19 cellular contexts compared by ENCODE assay signal in genomic region chr14:103151270-103151933, GRCh38. TPM values are rescaled to one million over a fixed set of nuclear protein-coding genes. Genes with fewer than 3 reads are reported as not detected.
DNase-seq lines count a peak whose midpoint lies in the region; ATAC-seq and TF ChIP-seq lines count a peak whose summit lies in the region.
"Had no signal": no experiment of that assay in that cellular context is flagged by ENCODE, and none has a peak within 500 bp of the region (broad histone marks: within the 10 kb centered on the region; RNA-seq: fewer than 3 reads in every experiment).

No MANE protein-coding gene starts in this region.

- TF ChIP-seq RAD21 in neural cell (conservative IDR thresholded peaks at IDR 0.05): no peak

- H3K36me3 Mint-ChIP-seq in endodermal cell (ENCODE audit: low read depth) (no peaks in the 10 kb centered on the region), glutamatergic neuron (ENCODE audit: unreplicated experiment) (no peaks in the 10 kb centered on the region)
- H3K36me3 Mint-ChIP-seq in CD4-positive, alpha-beta T cell (ENCODE audit: low read depth): no peaks in the 10 kb centered on the region
- H3K36me3 Mint-ChIP-seq: CD8-positive, alpha-beta memory T cell had no signal

- H3K4me1 ChIP-seq in Panc1 (ENCODE audit: control insufficient read depth, insufficient read depth, low read length) (peaks cover 22% of the 10 kb centered on the region), endodermal cell (ENCODE audit: control insufficient read depth, insufficient read depth, low read length) (no peaks in the 10 kb centered on the region)
- H3K4me1 ChIP-seq: HAP-1 had no signal

- in situ Hi-C loops in Panc1 (cut with HindIII; ENCODE audit: low pct_unique_long_range_greater_than_20kb, low sequenced_read_pairs): no loop called here

- DNase-seq in COLO829 (ENCODE audit: low spot score) (peak; percentile 40), Panc1 (ENCODE audit: low read depth, low spot score) (no peak), endodermal cell (peak; percentile 24), glutamatergic neuron (no peak), NOMO-1 treated with DMSO at 0.1 percent for 48 hours (lab: John Stamatoyannopoulos, UW; ENCODE audit: unreplicated experiment) (no peak), NCI-H345 (lab: John Stamatoyannopoulos, UW) (no peak)
- no peak for DNase-seq in CD4-positive, alpha-beta T cell
- DNase-seq: CD8-positive, alpha-beta memory T cell; DMS79; NCI-H1417 treated with DMSO at 0.1 percent for 48 hours; NCI-H2029; NCI-H2171; NCI-H446; NCI-H748 treated with DMSO at 0.1 percent for 48 hours; NK-92 treated with Interleukin-12 subunit alpha and Interleukin-12 subunit beta, amount 100 ng/mL, for 24 hours had no signal

- H3K36me3 ChIP-seq in Panc1 (ENCODE audit: control insufficient read depth, insufficient read depth, low read length): no peaks in the 10 kb centered on the region
- H3K36me3 ChIP-seq in endodermal cell (ENCODE audit: control insufficient read depth, insufficient read depth, low read length): no peaks in the 10 kb centered on the region
- no peaks in the 10 kb centered on the region for H3K36me3 ChIP-seq in neural cell (ENCODE audit: insufficient read depth, low read length)
- H3K36me3 ChIP-seq: BLaER1 treated with 17β-estradiol and CSF1 and Interleukin-3, amounts not matched to agents 10 nM and 100 nM; HAP-1 had no signal

- H3K9me2 ChIP-seq in neural cell (ENCODE audit: insufficient read depth, low read length): no peaks in the 10 kb centered on the region

- H3K9me3 ChIP-seq in Panc1 (ENCODE audit: control insufficient read depth, insufficient read depth, low read depth, low read length) (no peaks in the 10 kb centered on the region), endodermal cell (ENCODE audit: control insufficient read depth, low read length) (no peaks in the 10 kb centered on the region), neural cell (ENCODE audit: low read length) (no peaks in the 10 kb centered on the region)
- no peaks in the 10 kb centered on the region for H3K9me3 ChIP-seq in CD4-positive, alpha-beta T cell (ENCODE audit: control insufficient read depth, low read length)
- H3K9me3 ChIP-seq: BLaER1 treated with 17β-estradiol and CSF1 and Interleukin-3, amounts not matched to agents 10 nM and 100 nM; HAP-1 had no signal

- ATAC-seq in Panc1: peak; percentile 71
- no peak for ATAC-seq in CD4-positive, alpha-beta T cell (ENCODE audit: poor library complexity)

- H3K4me3 ChIP-seq in Panc1 (ENCODE audit: low read depth in 2 of 2, low read length in 2 of 2) (no peak overlapping the region), endodermal cell (ENCODE audit: low read length) (no peak overlapping the region), neural cell (ENCODE audit: low read length) (no peak overlapping the region)
- H3K4me3 ChIP-seq: BLaER1 treated with 17β-estradiol and CSF1 and Interleukin-3, amounts not matched to agents 10 nM and 100 nM; HAP-1 had no signal

- H3K9ac ChIP-seq in endodermal cell (ENCODE audit: extremely low read depth, low read length, poor library complexity, severe bottlenecking): no peak overlapping the region
- no peak overlapping the region for H3K9ac ChIP-seq in neural cell (ENCODE audit: low read length)
- H3K9ac ChIP-seq: BLaER1 treated with 17β-estradiol and CSF1 and Interleukin-3, amounts not matched to agents 10 nM and 100 nM had no signal

- H3K4me1 Mint-ChIP-seq in endodermal cell (no peaks in the 10 kb centered on the region), glutamatergic neuron (ENCODE audit: low read depth, unreplicated experiment) (no peaks in the 10 kb centered on the region)
- no peaks in the 10 kb centered on the region for H3K4me1 Mint-ChIP-seq in CD4-positive, alpha-beta T cell (ENCODE audit: low read depth)
- H3K4me1 Mint-ChIP-seq: CD8-positive, alpha-beta memory T cell had no signal

- H3K4me2 ChIP-seq in neural cell (ENCODE audit: low read length): no peak overlapping the region
- H3K4me2 ChIP-seq: BLaER1 treated with 17β-estradiol and CSF1 and Interleukin-3, amounts not matched to agents 10 nM and 100 nM had no signal

- no TSS peak for BruUV-seq in Panc1 (replicated peaks; lab: Mats Ljungman, UMichigan)

- POLR2A ChIA-PET in Panc1 (lab: Charles Lee): no interaction called here
- POLR2A ChIA-PET in CD4-positive, alpha-beta T cell (lab: Charles Lee): no interaction called here

- TF ChIP-seq CTCF in Panc1 (IDR thresholded peaks at IDR 0.05): no peak
- no peak for TF ChIP-seq CTCF in endodermal cell (conservative IDR thresholded peaks at IDR 0.05)
- no peak for TF ChIP-seq CTCF in neural cell (IDR thresholded peaks at IDR 0.05; ENCODE audit: poor library complexity, severe bottlenecking)
- no peak for TF ChIP-seq CTCF in glutamatergic neuron (IDR thresholded peaks at IDR 0.05; ENCODE audit: partially characterized antibody, unreplicated experiment)
- no peak for TF ChIP-seq CTCF in CD4-positive, alpha-beta T cell (IDR thresholded peaks at IDR 0.05)

- H3K4me3 Mint-ChIP-seq in endodermal cell: no peak overlapping the region
- no peak overlapping the region for H3K4me3 Mint-ChIP-seq in glutamatergic neuron (ENCODE audit: unreplicated experiment)
- H3K4me3 Mint-ChIP-seq in CD4-positive, alpha-beta T cell: no peak overlapping the region
- H3K4me3 Mint-ChIP-seq: CD8-positive, alpha-beta memory T cell had no signal

- peak overlapping the region; percentile 10 for H2AFZ ChIP-seq in neural cell (ENCODE audit: low read depth, low read length)

- H3K9me3 Mint-ChIP-seq in endodermal cell: no peaks in the 10 kb centered on the region
- no peaks in the 10 kb centered on the region for H3K9me3 Mint-ChIP-seq in glutamatergic neuron (ENCODE audit: unreplicated experiment)
- H3K9me3 Mint-ChIP-seq in CD4-positive, alpha-beta T cell: no peaks in the 10 kb centered on the region
- H3K9me3 Mint-ChIP-seq: CD8-positive, alpha-beta memory T cell had no signal

- TF ChIP-seq EP300 in neural cell (conservative IDR thresholded peaks at IDR 0.05; ENCODE audit: poor library complexity, severe bottlenecking): no peak

- CTCF ChIA-PET in Panc1 (lab: Charles Lee): no interaction called here
- CTCF ChIA-PET in CD4-positive, alpha-beta T cell (lab: Charles Lee): no interaction called here

- 91% methylated on average over 13 to 15 of the region's 15 CpGs for WGBS in endodermal cell (ENCODE audit: insufficient coverage in 1 of 2, insufficient read length in 1 of 2), 2 experiments

- H3K27me3 Mint-ChIP-seq in endodermal cell (ENCODE audit: insufficient read depth): no peaks in the 10 kb centered on the region
- H3K27me3 Mint-ChIP-seq in glutamatergic neuron (ENCODE audit: unreplicated experiment): peaks cover 7% of the 10 kb centered on the region
- peaks cover 29% of the 10 kb centered on the region for H3K27me3 Mint-ChIP-seq in CD4-positive, alpha-beta T cell

- H3K27me3 ChIP-seq in Panc1 (ENCODE audit: control insufficient read depth, insufficient read depth, low read length): no peaks in the 10 kb centered on the region
- no peaks in the 10 kb centered on the region for H3K27me3 ChIP-seq in endodermal cell (ENCODE audit: control insufficient read depth, insufficient read depth, low read length, poor library complexity, severe bottlenecking)
- no peaks in the 10 kb centered on the region for H3K27me3 ChIP-seq in neural cell (ENCODE audit: insufficient read depth, low read depth, low read length)
- no peaks in the 10 kb centered on the region for H3K27me3 ChIP-seq in CD4-positive, alpha-beta T cell (ENCODE audit: control insufficient read depth, insufficient read depth, low read length)
- H3K27me3 ChIP-seq: BLaER1 treated with 17β-estradiol and CSF1 and Interleukin-3, amounts not matched to agents 10 nM and 100 nM had no signal

- no peaks in the 10 kb centered on the region for H3F3A ChIP-seq in neural cell (ENCODE audit: insufficient read depth, low read length, poor library complexity, severe bottlenecking)

- intact Hi-C loops in Panc1 (cut with micrococcal nuclease; ENCODE audit: unreplicated experiment): no loop called here
- intact Hi-C loops in CD4-positive, alpha-beta T cell (cut with DNase I, micrococcal nuclease): no loop called here

- H3K27ac Mint-ChIP-seq in endodermal cell (no peak overlapping the region), glutamatergic neuron (ENCODE audit: unreplicated experiment) (no peak overlapping the region)
- H3K27ac Mint-ChIP-seq in CD4-positive, alpha-beta T cell: no peak overlapping the region
- H3K27ac Mint-ChIP-seq: CD8-positive, alpha-beta memory T cell had no signal

- no peaks in the 10 kb centered on the region for H3K79me2 ChIP-seq in neural cell (replicated peaks; ENCODE audit: insufficient read depth, low read length)

- no peaks in the 10 kb centered on the region for H4K20me1 ChIP-seq in neural cell (ENCODE audit: insufficient read depth)
- H4K20me1 ChIP-seq: BLaER1 treated with 17β-estradiol and CSF1 and Interleukin-3, amounts not matched to agents 10 nM and 100 nM had no signal

- H3K27ac ChIP-seq in Panc1 (ENCODE audit: low read length): peak overlapping the region; percentile 69
- H3K27ac ChIP-seq in endodermal cell (ENCODE audit: low read depth, low read length): no peak overlapping the region
- no peak overlapping the region for H3K27ac ChIP-seq in neural cell (ENCODE audit: low read length)
- no peak overlapping the region for H3K27ac ChIP-seq in CD4-positive, alpha-beta T cell (ENCODE audit: low read depth, low read length)
- H3K27ac ChIP-seq: BLaER1 treated with 17β-estradiol and CSF1 and Interleukin-3, amounts not matched to agents 10 nM and 100 nM had no signal

TF ChIP-seq in neural cell, 6 proteins besides CTCF, POLR2A, EP300 and RAD21 (continues in another document):
- TF ChIP-seq TAF1 (IDR thresholded peaks at IDR 0.05; ENCODE audit: low read depth) (no peak), MXI1 (conservative IDR thresholded peaks at IDR 0.05; ENCODE audit: poor library complexity, severe bottlenecking) (no peak), POLR2AphosphoS5 (IDR thresholded peaks at IDR 0.05) (no peak), SMC3 (conservative IDR thresholded peaks at IDR 0.05; ENCODE audit: poor library complexity) (no peak), EZH2 (IDR thresholded peaks at IDR 0.05; ENCODE audit: borderline replicate concordance, insufficient read depth, low read length, poor library complexity, severe bottlenecking) (no peak)

RNA-seq across cellular contexts. Expression of gene TNFAIP2, which starts 28.1 kb away (rescaled TPM):
- total RNA-seq in Panc1 (2021; ENCODE audit: unreplicated experiment) (491 TPM), endodermal cell (10 to 100 TPM; 16.8 to 19.4 TPM), glutamatergic neuron (ENCODE audit: unreplicated experiment) (4.3 TPM)
- polyA plus RNA-seq in Panc1 (2012; ENCODE audit: insufficient read length): 322 TPM
- polyA plus RNA-seq in endodermal cell (2013, experiment 1 of 2): 57.6 TPM
- polyA plus RNA-seq in endodermal cell (2013, experiment 2 of 2): 59.4 TPM
- polyA plus RNA-seq in neural cell: 1.8 and 6.1 TPM in 2 replicates
- 2.9 and 3.0 TPM in 2 replicates for polyA minus RNA-seq in neural cell
- total RNA-seq in CD4-positive, alpha-beta T cell: 1 to 10 TPM; 4.4 to 6.1 TPM
- polyA plus RNA-seq: CD8-positive, alpha-beta memory T cell had no signal

RNA-seq across cellular contexts. Expression of gene EXOC3L4, which starts 56.9 kb away (rescaled TPM):
- total RNA-seq in Panc1 (2021; ENCODE audit: unreplicated experiment) (2.6 TPM), endodermal cell (1 to 10 TPM; 2.5 to 3.6 TPM), glutamatergic neuron (ENCODE audit: unreplicated experiment) (0.81 TPM)
- polyA plus RNA-seq in Panc1 (2012; ENCODE audit: insufficient read length): 1.9 TPM
- 0.21 TPM for polyA plus RNA-seq in endodermal cell (2013, experiment 1 of 2)
- not detected for polyA plus RNA-seq in endodermal cell (2013, experiment 2 of 2)
- polyA plus RNA-seq in neural cell: not detected in 2 replicates
- not detected in 2 replicates for polyA minus RNA-seq in neural cell
- not detected for total RNA-seq in CD4-positive, alpha-beta T cell
- total RNA-seq: CD8-positive, alpha-beta memory T cell; M059J had no signal
- polyA plus RNA-seq: CD8-positive, alpha-beta memory T cell had no signal

Comparison
In these comparisons a context has a peak if more than half of its experiments do, and no peak if none do; other contexts are left out.
1. DNase-seq: peak in COLO829 (single experiment) and endodermal cell (single experiment); none in Panc1 (single experiment), glutamatergic neuron (single experiment), CD4-positive, alpha-beta T cell (0 of 10), NOMO-1 treated with DMSO at 0.1 percent for 48 hours (single experiment) and NCI-H345 (single experiment).
2. RNA of gene TNFAIP2, which starts 28.1 kb away (total RNA-seq): 491 TPM in Panc1 (single experiment); 16.8 to 19.4 TPM in endodermal cell, 4.4 to 6.1 TPM in CD4-positive, alpha-beta T cell and 4.3 TPM in glutamatergic neuron (single experiment); every median in the first group is over 10 times any median in the second.